Comparison of ENCODE assay signal across 19 cellular contexts in the genomic region with DNA sequence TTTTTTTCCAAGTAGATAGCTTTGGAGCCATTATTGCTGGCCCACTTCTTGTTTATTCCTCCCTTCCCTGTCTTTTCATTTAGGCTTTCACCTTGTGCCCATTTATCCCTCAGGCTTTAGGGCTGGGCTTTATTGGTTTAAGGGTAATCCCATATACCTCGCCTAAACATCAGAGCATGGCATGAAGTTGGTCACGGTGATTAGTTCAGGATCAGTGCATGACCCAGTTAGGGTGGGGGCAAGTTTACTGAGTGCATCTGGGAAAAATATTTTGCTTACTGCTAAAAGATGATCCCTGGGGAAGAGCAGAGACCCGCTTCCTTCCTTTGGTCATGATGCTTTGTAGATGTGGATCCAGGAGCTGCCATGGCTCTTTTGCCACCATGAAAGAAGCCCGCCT.
A peak's percentile ranks its signal among the peaks of the same experiment; 100 is the strongest.
DNase-seq lines count a peak whose midpoint lies in the region; ATAC-seq and TF ChIP-seq lines count a peak whose summit lies in the region.
"Had no signal": no experiment of that assay in that cellular context is flagged by ENCODE, and none has a peak within 500 bp of the region (broad histone marks: within the 10 kb centered on the region; RNA-seq: fewer than 3 reads in every experiment).

No MANE protein-coding gene starts in this region.

- DNase-seq in activated effector memory CD4-positive, alpha-beta T cell treated with anti-CD3 and anti-CD28 coated beads, Interleukin-2, amount 50 U/mL, for 16 hours, result peak; percentile 5
- DNase-seq in activated effector memory CD4-positive, alpha-beta T cell treated with Interleukin-2 at 50 U/mL for 16 hours, result no peak
- DNase-seq in NCI-H82 treated with DMSO at 0.1 percent for 48 hours (lab: John Stamatoyannopoulos, UW; ENCODE audit: unreplicated experiment) (peak; percentile 75), spleen (peak; percentile 5), NOMO-1 (lab: John Stamatoyannopoulos, UW; ENCODE audit: unreplicated experiment in 2 of 2) (no peak)
- DNase-seq in stimulated activated naive B cell treated with anti-CD40 and anti-IgM and Interleukin-4, amounts not matched to agents 10 μg/mL and 1 μg/mL and 100 μg/mL, for 72 hours, result no peak
- no peak for DNase-seq in NK-92 treated with Interleukin-12 subunit alpha and Interleukin-12 subunit beta, amount 100 ng/mL, for 24 hours (lab: John Stamatoyannopoulos, UW)
- DNase-seq: AML-193; Caco-2; Calu3; CD4-positive, alpha-beta T cell; CD8-positive, alpha-beta T cell; DMS79 treated with DMSO at 0.1 percent for 48 hours; GF-D8 had no signal

- POLR2A ChIA-PET in HEK293 (lab: Yijun Ruan, JAX), result no interaction called here

- no peaks in the 10 kb centered on the region for H3K9me3 Mint-ChIP-seq in stimulated activated naive B cell treated with anti-CD40 and anti-IgM and Interleukin-4, amounts not matched to agents 10 μg/mL and 1 μg/mL and 100 μg/mL, for 72 hours
- H3K9me3 Mint-ChIP-seq: CD4-positive, alpha-beta T cell; CD8-positive, alpha-beta T cell had no signal

- H3K36me3 ChIP-seq in HEK293 (ENCODE audit: control insufficient read depth in 2 of 2, insufficient read depth in 1 of 2, low read length in 2 of 2) (no peaks in the 10 kb centered on the region), spleen (no peaks in the 10 kb centered on the region)

- no peaks in the 10 kb centered on the region for H3K4me1 Mint-ChIP-seq in stimulated activated naive B cell treated with anti-CD40 and anti-IgM and Interleukin-4, amounts not matched to agents 10 μg/mL and 1 μg/mL and 100 μg/mL, for 72 hours
- H3K4me1 Mint-ChIP-seq: B cell had no signal

- TF ChIP-seq CTCF in HEK293 (tag by site-specific recombination; IDR thresholded peaks at IDR 0.05) (no peak), spleen (IDR thresholded peaks at IDR 0.05 in 8 of 11, conservative IDR thresholded peaks at IDR 0.05 in 3 of 11) (no peak)

- no peak overlapping the region for H3K27ac ChIP-seq in HEK293 (ENCODE audit: extremely low read depth, low read depth, low read length)
- H3K27ac ChIP-seq in spleen, result no peak overlapping the region
- H3K27ac ChIP-seq: 22Rv1, A549, C4-2B had no signal

- H3K4me3 Mint-ChIP-seq in stimulated activated naive B cell treated with anti-CD40 and anti-IgM and Interleukin-4, amounts not matched to agents 10 μg/mL and 1 μg/mL and 100 μg/mL, for 72 hours, result no peak overlapping the region
- H3K4me3 Mint-ChIP-seq: B cell; CD4-positive, alpha-beta T cell; CD8-positive, alpha-beta T cell had no signal

- no peak for ATAC-seq in stimulated activated naive B cell treated with anti-CD40 and anti-IgM and Interleukin-4, amounts not matched to agents 10 μg/mL and 1 μg/mL and 100 μg/mL, for 72 hours (replicated peaks)
- ATAC-seq: A549; CD8-positive, alpha-beta T cell had no signal

- H3K4me1 ChIP-seq in HEK293 (ENCODE audit: control insufficient read depth, insufficient read depth, low read length) (no peaks in the 10 kb centered on the region), spleen (no peaks in the 10 kb centered on the region)
- H3K4me1 ChIP-seq: A549 had no signal

- no peak for TF ChIP-seq POLR2A in spleen (IDR thresholded peaks at IDR 0.05)

- CTCF ChIA-PET in HEK293 (lab: Yijun Ruan, JAX), result no interaction called here

- H3K27me3 ChIP-seq in spleen (replicated peaks in 1 of 7), result peaks cover 0 to 35% (median 0%) of the 10 kb centered on the region in 7 donors

- WGBS in spleen, 5 donors, result 87 to 95% (median 89%) methylated on average over 4 of the region's 4 CpGs

- H3K9me3 ChIP-seq in HEK293 (ENCODE audit: control insufficient read depth, insufficient read depth, low read depth, low read length), result no peaks in the 10 kb centered on the region
- H3K9me3 ChIP-seq in spleen, result no peaks in the 10 kb centered on the region
- H3K9me3 ChIP-seq: A549, Caco-2 had no signal

- H3K27ac Mint-ChIP-seq in stimulated activated naive B cell treated with anti-CD40 and anti-IgM and Interleukin-4, amounts not matched to agents 10 μg/mL and 1 μg/mL and 100 μg/mL, for 72 hours, result no peak overlapping the region
- H3K27ac Mint-ChIP-seq: B cell; CD4-positive, alpha-beta T cell; CD8-positive, alpha-beta T cell had no signal

- H3K4me3 ChIP-seq in HEK293 (ENCODE audit: low read depth, low read length) (no peak overlapping the region), spleen (no peak overlapping the region)
- H3K4me3 ChIP-seq: A549 had no signal

- no peaks in the 10 kb centered on the region for H3K36me3 Mint-ChIP-seq in stimulated activated naive B cell treated with anti-CD40 and anti-IgM and Interleukin-4, amounts not matched to agents 10 μg/mL and 1 μg/mL and 100 μg/mL, for 72 hours
- H3K36me3 Mint-ChIP-seq: CD8-positive, alpha-beta T cell had no signal

- H3K27me3 Mint-ChIP-seq in stimulated activated naive B cell treated with anti-CD40 and anti-IgM and Interleukin-4, amounts not matched to agents 10 μg/mL and 1 μg/mL and 100 μg/mL, for 72 hours, result peaks cover 11 to 43% of the 10 kb centered on the region in 2 donors

- intact Hi-C loops in spleen (cut with DNase I; ENCODE audit: low total_unique reads), result no loop called here

TF ChIP-seq in HEK293, 187 proteins besides CTCF, POLR2A, EP300 and RAD21:
- TF ChIP-seq ZNF624 (tag by site-specific recombination; IDR thresholded peaks at IDR 0.05), result no peak
- 0 out of 2 replicates have a peak, but pooled peaks have one; percentile 11 for TF ChIP-seq KLF1 (tag by site-specific recombination; IDR thresholded peaks at IDR 0.05)
TF ChIP-seq in HEK293: peak in this region for 1.

Comparison
In these comparisons a context has a peak if more than half of its experiments do, and no peak if none do; other contexts are left out.
1. DNase-seq: peak in activated effector memory CD4-positive, alpha-beta T cell treated with anti-CD3 and anti-CD28 coated beads, Interleukin-2, amount 50 U/mL, for 16 hours (single experiment), NCI-H82 treated with DMSO at 0.1 percent for 48 hours (single experiment) and spleen (single experiment); none in activated effector memory CD4-positive, alpha-beta T cell treated with Interleukin-2 at 50 U/mL for 16 hours (single experiment), NOMO-1 (0 of 2), stimulated activated naive B cell treated with anti-CD40 and anti-IgM and Interleukin-4, amounts not matched to agents 10 μg/mL and 1 μg/mL and 100 μg/mL, for 72 hours (single experiment) and NK-92 treated with Interleukin-12 subunit alpha and Interleukin-12 subunit beta, amount 100 ng/mL, for 24 hours (single experiment).